Comparison of ENCODE assay signal across 8 cellular contexts in the genomic region with DNA sequence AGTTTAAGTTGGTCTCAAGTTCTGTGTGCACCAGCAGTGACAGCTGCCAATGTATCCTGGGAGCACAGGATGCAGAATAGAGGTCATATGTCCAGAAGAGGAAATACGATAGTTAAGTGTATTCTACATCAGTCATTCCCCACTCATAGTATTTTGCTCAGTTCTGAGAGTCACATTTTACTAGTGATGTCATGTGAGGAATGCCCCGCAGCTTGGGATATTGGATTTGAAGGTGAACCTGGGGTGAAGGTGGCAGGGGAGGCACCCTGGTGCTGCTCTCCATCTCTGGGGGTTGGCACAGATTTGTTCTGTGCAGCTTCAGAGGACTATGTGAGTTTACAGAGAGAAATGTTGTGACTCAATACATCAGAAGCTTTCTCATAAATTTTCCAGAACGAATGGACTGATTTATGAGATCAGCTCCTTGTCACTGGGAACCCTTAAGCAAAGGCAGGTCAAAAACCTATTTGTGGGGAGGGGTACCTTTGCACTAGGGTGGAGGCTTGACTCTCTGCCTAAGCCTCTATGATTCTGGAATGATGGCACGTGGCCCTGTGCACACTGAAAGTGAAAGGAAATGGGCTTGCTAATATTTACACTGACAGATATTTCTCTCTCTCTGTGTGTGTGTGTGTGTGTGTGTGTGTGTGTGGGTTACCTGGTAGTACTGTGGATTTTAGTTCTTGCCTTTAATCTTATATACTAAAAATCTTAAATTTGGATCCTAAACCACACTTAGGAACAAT.
A peak's percentile ranks its signal among the peaks of the same experiment; 100 is the strongest.
DNase-seq lines count a peak whose midpoint lies in the region; ATAC-seq and TF ChIP-seq lines count a peak whose summit lies in the region.

No MANE protein-coding gene starts in this region.

- TF ChIP-seq CTCF in GM12864 (IDR thresholded peaks at IDR 0.05; ENCODE audit: low read depth, low read length, missing control alignments) (no peak), osteocyte (IDR thresholded peaks at IDR 0.05) (no peak)

- peak overlapping the region; percentile 66 for H3K4me3 Mint-ChIP-seq in activated naive CD8-positive, alpha-beta T cell
- H3K4me3 Mint-ChIP-seq in osteocyte (ENCODE audit: unreplicated experiment), result no peak overlapping the region

- H3K4me3 ChIP-seq in GM12864 (ENCODE audit: low read depth, low read length), result no peak overlapping the region

- DNase-seq in GM12864 (ENCODE audit: low read depth) (peak; percentile 40), NCI-H1694 treated with DMSO at 0.1 percent for 48 hours (lab: John Stamatoyannopoulos, UW) (peak; percentile 31), osteocyte (ENCODE audit: extremely low spot score, unreplicated experiment) (no peak), NCI-H1105 treated with DMSO at 0.1 percent for 48 hours (lab: John Stamatoyannopoulos, UW) (no peak), DMS79 (lab: John Stamatoyannopoulos, UW) (no peak), D341Med (ENCODE audit: low spot score) (no peak)

- H3K27me3 Mint-ChIP-seq in activated naive CD8-positive, alpha-beta T cell, result no peaks in the 10 kb centered on the region
- peaks cover 3% of the 10 kb centered on the region for H3K27me3 Mint-ChIP-seq in osteocyte (ENCODE audit: unreplicated experiment)

- peaks cover 3% of the 10 kb centered on the region for H3K9me3 Mint-ChIP-seq in activated naive CD8-positive, alpha-beta T cell (ENCODE audit: low read depth)
- no peaks in the 10 kb centered on the region for H3K9me3 Mint-ChIP-seq in osteocyte (ENCODE audit: unreplicated experiment)

- H3K4me1 Mint-ChIP-seq in activated naive CD8-positive, alpha-beta T cell (ENCODE audit: low read depth), result peaks cover 35% of the 10 kb centered on the region
- peaks cover 13% of the 10 kb centered on the region for H3K4me1 Mint-ChIP-seq in osteocyte (ENCODE audit: unreplicated experiment)

- H3K36me3 Mint-ChIP-seq in activated naive CD8-positive, alpha-beta T cell, result peaks cover 5% of the 10 kb centered on the region
- H3K36me3 Mint-ChIP-seq in osteocyte (ENCODE audit: unreplicated experiment), result no peaks in the 10 kb centered on the region

- ATAC-seq in GM21723 (IDR thresholded peaks at IDR 0.05; ENCODE audit: unreplicated experiment), result peak; percentile 65

- H3K27ac Mint-ChIP-seq in activated naive CD8-positive, alpha-beta T cell, result peak overlapping the region; percentile 94
- H3K27ac Mint-ChIP-seq in osteocyte (ENCODE audit: unreplicated experiment), result peak overlapping the region; percentile 40

Comparison
In these comparisons a context has a peak if more than half of its experiments do, and no peak if none do; other contexts are left out.
1. DNase-seq: peak in GM12864 (single experiment) and NCI-H1694 treated with DMSO at 0.1 percent for 48 hours (single experiment); none in osteocyte (single experiment), NCI-H1105 treated with DMSO at 0.1 percent for 48 hours (single experiment), DMS79 (single experiment) and D341Med (single experiment).